Comparison of ENCODE assay signal across 8 cellular contexts in the genomic region with DNA sequence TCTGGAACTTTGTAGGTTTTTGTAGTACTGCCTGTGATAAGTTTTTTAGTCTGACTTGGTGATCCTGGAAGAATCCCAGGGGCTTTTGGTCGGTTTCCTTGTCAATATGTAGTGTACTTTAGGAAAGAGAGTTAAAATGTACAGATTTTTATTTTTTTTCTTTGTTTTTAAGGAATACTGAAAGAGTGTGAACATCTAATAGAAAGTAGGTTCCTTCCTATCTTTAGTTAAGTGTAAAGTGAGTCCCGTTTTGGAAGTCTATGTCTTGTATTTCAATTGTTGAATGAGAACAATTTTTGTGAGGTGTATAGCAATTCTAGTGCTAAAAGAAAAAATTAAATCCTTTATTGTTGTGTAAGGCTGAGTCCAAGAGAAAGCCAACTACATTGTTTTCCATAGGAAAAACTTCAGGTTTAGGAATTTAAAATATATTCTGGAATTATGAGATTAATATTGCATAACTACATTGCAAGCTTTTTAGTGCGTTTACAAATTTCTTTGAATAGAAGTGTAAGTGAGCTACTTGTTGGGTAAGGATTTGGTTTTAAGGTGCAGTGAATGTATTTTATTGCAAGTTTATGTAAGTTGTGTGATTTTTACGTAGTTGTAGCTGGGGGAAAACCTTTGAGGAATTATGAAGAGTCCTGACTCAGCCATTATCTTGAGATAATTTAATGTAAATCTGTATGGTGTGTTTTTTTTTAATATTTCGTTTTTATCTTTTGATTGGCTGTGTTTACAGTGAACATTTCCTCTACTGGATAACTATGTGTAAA. TPM values are rescaled to one million over a fixed set of nuclear protein-coding genes. Genes with fewer than 3 reads are reported as not detected.
DNase-seq lines count a peak whose midpoint lies in the region; ATAC-seq and TF ChIP-seq lines count a peak whose summit lies in the region.

No MANE protein-coding gene starts in this region.

- in situ Hi-C loops in GM23248 (cut with MboI), result no loop called here

- H4K20me1 ChIP-seq in GM23248 (ENCODE audit: insufficient read depth), result peaks cover 48% of the 10 kb centered on the region

- 3% methylated on average over 5 of the region's 5 CpGs for WGBS in GM23248 (ENCODE audit: low coverage in 1 of 2, low lambda C conversion rate in 2 of 2, missing lambda C conversion rate in 2 of 2), 2 experiments

- H3K4me3 ChIP-seq in GM23248 (peak overlapping the region; percentile 81), retinal pigment epithelial cell (ENCODE audit: low read length) (peak overlapping the region; percentile 84)

- ATAC-seq in T-cell (replicated peaks in 1 of 4) (no peak), HG03378 (IDR thresholded peaks at IDR 0.05; ENCODE audit: unreplicated experiment) (no peak), HG03159 (IDR thresholded peaks at IDR 0.05; ENCODE audit: unreplicated experiment) (no peak)

- H3K36me3 Mint-ChIP-seq in T-cell, result no peaks in the 10 kb centered on the region

- peaks cover 26 to 31% (median 27%) of the 10 kb centered on the region in 3 donors for H3K4me1 Mint-ChIP-seq in T-cell

- POLR2A ChIA-PET in T-cell (lab: Charles Lee), result interaction anchor here (0.5 to 1.6 kb wide), 9 partner anchors 9 to 760 kb away, joined by 3 to 10 read pairs (median 4); partner anchors contain the start of gene NAPG (in 1 of the 2)

- peak overlapping the region; percentile 90 to 92 for H3K27ac Mint-ChIP-seq in T-cell

- H3K9me3 Mint-ChIP-seq in T-cell, result no peaks in the 10 kb centered on the region

- CTCF ChIA-PET in T-cell (lab: Charles Lee), result interaction anchor here in 1 of 2 donors (0.9 to 1.0 kb wide), 2 partner anchors 8 to 610 kb away, joined by 3 to 4 read pairs; partner anchors contain the start of gene NAPG

- H3K9ac ChIP-seq in GM23248, result peak overlapping the region; percentile 94

- H3K36me3 ChIP-seq in GM23248 (ENCODE audit: low read depth), result no peaks in the 10 kb centered on the region

- H3K4me3 Mint-ChIP-seq in T-cell, result peak overlapping the region; percentile 88 to 89 (median 89)

- H3K27me3 ChIP-seq in GM23248 (replicated peaks; ENCODE audit: insufficient read depth), result no peaks in the 10 kb centered on the region

- DNase-seq in GM23248 (peak; percentile 36), T-cell (no peak), fibroblast of peridontal ligament (ENCODE audit: extremely low read depth) (peak; percentile 36), retinal pigment epithelial cell (ENCODE audit: low read depth) (no peak), AG08395 (ENCODE audit: low spot score) (no peak), DMS 273 treated with DMSO at 0.1 percent for 48 hours (lab: John Stamatoyannopoulos, UW) (no peak)

- TF ChIP-seq CTCF in retinal pigment epithelial cell (conservative IDR thresholded peaks at IDR 0.05; ENCODE audit: low read depth, low read length), result no peak

- peaks cover 39% of the 10 kb centered on the region for H3K4me1 ChIP-seq in GM23248 (ENCODE audit: insufficient read depth)

- H3K79me2 ChIP-seq in GM23248 (ENCODE audit: insufficient read depth), result peaks cover 64% of the 10 kb centered on the region

- peaks cover 38% of the 10 kb centered on the region for H3F3A ChIP-seq in GM23248 (ENCODE audit: insufficient read depth)

- no peaks in the 10 kb centered on the region for H3K27me3 Mint-ChIP-seq in T-cell

- no peaks in the 10 kb centered on the region for H3K9me3 ChIP-seq in GM23248 (ENCODE audit: low read depth)

- H2AFZ ChIP-seq in GM23248, result no peak overlapping the region

- peak overlapping the region; percentile 85 for H3K4me2 ChIP-seq in GM23248 (ENCODE audit: unreplicated experiment)

- no peaks in the 10 kb centered on the region for H3K9me2 ChIP-seq in GM23248 (ENCODE audit: insufficient read depth)

- peak overlapping the region; percentile 93 for H3K27ac ChIP-seq in GM23248

RNA-seq across cellular contexts. Expression of gene VAPA, which starts 1.7 kb away (rescaled TPM):
- total RNA-seq in GM23248 (2014; rRNA removed; shearing (Covaris generic)), result 204 and 277 TPM in 2 replicates
- polyA plus RNA-seq in GM23248 (2016; fragmentation: Nextera tagmentation; extraction: Ambion mirVana), result 290 and 299 TPM in 2 replicates
- 100 to 1,000 TPM; 116 to 157 (median 119) TPM for total RNA-seq in T-cell

RNA-seq across cellular contexts. Expression of gene TXNDC2, which starts 29.7 kb away (rescaled TPM):
- total RNA-seq in GM23248 (2014; rRNA removed; shearing (Covaris generic)), result not detected in 2 replicates
- polyA plus RNA-seq in GM23248 (2016; fragmentation: Nextera tagmentation; extraction: Ambion mirVana), result not detected in 2 replicates
- not detected for total RNA-seq in T-cell

Comparison
In these comparisons a context has a peak if more than half of its experiments do, and no peak if none do; other contexts are left out.
1. DNase-seq: peak in GM23248 (single experiment) and fibroblast of peridontal ligament (single experiment); none in T-cell (0 of 34), retinal pigment epithelial cell (single experiment), AG08395 (single experiment) and DMS 273 treated with DMSO at 0.1 percent for 48 hours (single experiment).